ENCODE assay signal across 23 cellular contexts in the genomic region with DNA sequence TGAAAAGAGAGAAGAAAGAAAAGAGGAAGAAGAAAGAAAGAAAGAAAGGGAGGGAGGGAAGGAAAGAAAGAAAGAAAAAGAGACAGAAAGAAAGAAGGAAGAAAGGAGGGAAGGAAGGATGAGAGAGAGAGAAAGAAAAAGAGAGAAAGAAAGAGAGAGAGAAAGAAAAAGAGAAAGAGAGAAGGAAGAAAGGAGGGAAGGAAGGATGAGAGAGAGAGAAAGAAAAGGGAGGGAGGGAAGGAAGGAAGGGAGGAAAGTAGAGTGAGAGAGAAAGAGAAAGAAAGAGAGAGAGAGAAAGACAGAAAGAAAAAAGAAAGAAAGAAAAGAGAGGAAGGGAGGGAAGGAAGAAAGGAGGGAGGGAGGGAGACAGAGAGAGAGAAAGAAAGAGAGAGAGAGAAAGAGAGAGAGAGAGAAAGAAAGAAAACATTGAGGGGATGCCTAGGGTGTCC. TPM values are rescaled to one million over a fixed set of nuclear protein-coding genes. Genes with fewer than 3 reads are reported as not detected.
DNase-seq lines count a peak whose midpoint lies in the region; ATAC-seq, FAIRE-seq and TF ChIP-seq lines count a peak whose summit lies in the region.
"Had no signal": no experiment of that assay in that cellular context is flagged by ENCODE, and none has a peak within 500 bp of the region (broad histone marks: within the 10 kb centered on the region; RNA-seq: fewer than 3 reads in every experiment).

No MANE protein-coding gene starts in this region.

- H3K9me3 ChIP-seq in Loucy (ENCODE audit: insufficient read depth, low read depth, low read length) (no peaks in the 10 kb centered on the region), K562 (replicated peaks; ENCODE audit: control insufficient read depth, insufficient read depth, low read depth, low read length) (no peaks in the 10 kb centered on the region)
- H3K9me3 ChIP-seq: right atrium auricular region, upper lobe of right lung had no signal

- H3K9me2 ChIP-seq in Loucy (replicated peaks; ENCODE audit: low read depth, low read length), result no peaks in the 10 kb centered on the region

- DNase-seq in activated naive CD4-positive, alpha-beta T cell treated with anti-CD3 and anti-CD28 coated beads, Interleukin-2, amount 50 U/mL, for 16 hours, result no peak
- DNase-seq in K562 (ENCODE audit: extremely low read depth in 1 of 4, low spot score in 3 of 4) (no peak), putamen (ENCODE audit: low spot score) (no peak), NCI-H2196 (lab: John Stamatoyannopoulos, UW; ENCODE audit: unreplicated experiment) (no peak), sciatic nerve (ENCODE audit: low spot score) (no peak)
- no peak for DNase-seq in stimulated activated effector memory CD8-positive, alpha-beta T cell treated with anti-CD3 and anti-CD28 coated beads, Interleukin-12 subunit alpha, Interleukin-12 subunit beta, amount 100 ng/mL, for 72 hours (ENCODE audit: low spot score in 2 of 2)
- DNase-seq: activated effector memory CD4-positive, alpha-beta T cell treated with Interleukin-2 at 50 U/mL for 16 hours; cortex of kidney; mesendoderm; NCI-H1694; NCI-H2171; NCI-H69; stimulated activated CD4-positive, alpha-beta T cell treated with anti-CD3 and anti-CD28 coated beads, Interleukin-12 subunit alpha, Interleukin-12 subunit beta, amount 100 ng/mL, for 4 hours; stimulated activated CD4-positive, alpha-beta T cell treated with anti-CD3 and anti-CD28 coated beads, Interleukin-4, amount 100 ng/mL, for 4 hours had no signal

- CTCF ChIA-PET in K562 (lab: Yijun Ruan, JAX; ENCODE audit: low intra/inter-chr PET ratio), result no interaction called here

- no peaks in the 10 kb centered on the region for H3K9me1 ChIP-seq in K562 (ENCODE audit: control insufficient read depth, insufficient read depth, low read length)

- no TSS peak for BruUV-seq in K562 (replicated peaks; lab: Mats Ljungman, UMichigan)

- peak overlapping the region; percentile 88 for H3K27ac Mint-ChIP-seq in activated naive CD4-positive, alpha-beta T cell treated with anti-CD3 and anti-CD28 coated beads, Interleukin-2, amount 50 U/mL, for 24 hours
- H3K27ac Mint-ChIP-seq in stimulated activated effector memory CD8-positive, alpha-beta T cell treated with anti-CD3 and anti-CD28 coated beads, Interleukin-12 subunit alpha, Interleukin-12 subunit beta, amount 100 ng/mL, for 72 hours, result peak overlapping the region; percentile 91

- 0 out of 2 replicates have a peak, but pooled peaks cover 2% of the 10 kb centered on the region for H3F3A ChIP-seq in Loucy (ENCODE audit: low read depth)

- H4K20me1 ChIP-seq in Loucy (ENCODE audit: insufficient read depth, low read length, poor library complexity, severe bottlenecking) (no peaks in the 10 kb centered on the region), K562 (replicated peaks; ENCODE audit: control insufficient read depth, insufficient read depth, low read length) (no peaks in the 10 kb centered on the region)

- no peak for TF ChIP-seq RAD21 in K562 (CRISPR knock-in tag; conservative IDR thresholded peaks at IDR 0.05 in 1 of 2, IDR thresholded peaks at IDR 0.05 in 1 of 2)

- H3K36me3 ChIP-seq in Loucy (ENCODE audit: insufficient read depth, low read length), result no peaks in the 10 kb centered on the region
- no peaks in the 10 kb centered on the region for H3K36me3 ChIP-seq in K562 (ENCODE audit: control insufficient read depth, insufficient read depth, low read length)
- H3K36me3 ChIP-seq: right atrium auricular region, upper lobe of right lung had no signal

- H3K4me3 ChIP-seq in Loucy (ENCODE audit: low read length, poor library complexity, severe bottlenecking) (no peak overlapping the region), K562 (no peak overlapping the region)
- H3K4me3 ChIP-seq: right atrium auricular region, upper lobe of right lung had no signal

- no peaks in the 10 kb centered on the region for H3K36me3 Mint-ChIP-seq in activated naive CD4-positive, alpha-beta T cell treated with anti-CD3 and anti-CD28 coated beads, Interleukin-2, amount 50 U/mL, for 24 hours
- H3K36me3 Mint-ChIP-seq in stimulated activated effector memory CD8-positive, alpha-beta T cell treated with anti-CD3 and anti-CD28 coated beads, Interleukin-12 subunit alpha, Interleukin-12 subunit beta, amount 100 ng/mL, for 72 hours, result no peaks in the 10 kb centered on the region

- no peaks in the 10 kb centered on the region for H3K79me2 ChIP-seq in Loucy (ENCODE audit: insufficient read depth, low read length)
- H3K79me2 ChIP-seq in K562 (ENCODE audit: control insufficient read depth, insufficient read depth, low read length), result no peaks in the 10 kb centered on the region

- no peak for ATAC-seq in K562
- ATAC-seq in stimulated activated effector memory CD8-positive, alpha-beta T cell treated with anti-CD3 and anti-CD28 coated beads, Interleukin-12 subunit alpha, Interleukin-12 subunit beta, amount 100 ng/mL, for 72 hours, result no peak
- ATAC-seq in sciatic nerve, result no peak
- ATAC-seq: upper lobe of right lung had no signal

- H3K9me3 Mint-ChIP-seq in activated naive CD4-positive, alpha-beta T cell treated with anti-CD3 and anti-CD28 coated beads, Interleukin-2, amount 50 U/mL, for 24 hours, result no peaks in the 10 kb centered on the region
- no peaks in the 10 kb centered on the region for H3K9me3 Mint-ChIP-seq in stimulated activated effector memory CD8-positive, alpha-beta T cell treated with anti-CD3 and anti-CD28 coated beads, Interleukin-12 subunit alpha, Interleukin-12 subunit beta, amount 100 ng/mL, for 72 hours

- H3K27me3 ChIP-seq in Loucy (ENCODE audit: insufficient read depth, low read length, poor library complexity, severe bottlenecking) (no peaks in the 10 kb centered on the region), K562 (ENCODE audit: control insufficient read depth in 2 of 2, insufficient read depth in 2 of 2, low read length in 2 of 2) (no peaks in the 10 kb centered on the region)

- H3K27me3 Mint-ChIP-seq in activated naive CD4-positive, alpha-beta T cell treated with anti-CD3 and anti-CD28 coated beads, Interleukin-2, amount 50 U/mL, for 24 hours, result no peaks in the 10 kb centered on the region

- intact Hi-C loops in K562 (cut with micrococcal nuclease), result no loop called here
- intact Hi-C loops in sciatic nerve (cut with DNase I), result no loop called here

- H2AFZ ChIP-seq in Loucy (ENCODE audit: low read length), result no peak overlapping the region
- no peak overlapping the region for H2AFZ ChIP-seq in K562 (ENCODE audit: low read depth, low read length)

- FAIRE-seq in K562 (lab: Jason Lieb, UNC), result no peak
- FAIRE-seq: D721Med, H1 had no signal

- no peak overlapping the region for H3K4me3 Mint-ChIP-seq in activated naive CD4-positive, alpha-beta T cell treated with anti-CD3 and anti-CD28 coated beads, Interleukin-2, amount 50 U/mL, for 24 hours
- peak overlapping the region; percentile 12 for H3K4me3 Mint-ChIP-seq in stimulated activated effector memory CD8-positive, alpha-beta T cell treated with anti-CD3 and anti-CD28 coated beads, Interleukin-12 subunit alpha, Interleukin-12 subunit beta, amount 100 ng/mL, for 72 hours

- no peak for TF ChIP-seq CTCF in Loucy (conservative IDR thresholded peaks at IDR 0.05; ENCODE audit: low read length)
- TF ChIP-seq CTCF in K562 (IDR thresholded peaks at IDR 0.05 in 2 of 3, conservative IDR thresholded peaks at IDR 0.05 in 1 of 3; ENCODE audit: insufficient read depth in 2 of 3, low read depth in 1 of 3, low read length in 3 of 3), result no peak

- peak overlapping the region; percentile 57 for H3K4me2 ChIP-seq in Loucy (ENCODE audit: low read depth, low read length, poor library complexity, severe bottlenecking)
- no peak overlapping the region for H3K4me2 ChIP-seq in K562 (ENCODE audit: insufficient read depth, low read length)

- H3K9ac ChIP-seq in Loucy (ENCODE audit: low read depth, low read length, poor library complexity, severe bottlenecking) (peak overlapping the region; percentile 37), K562 (ENCODE audit: insufficient read depth in 1 of 2, low read depth in 2 of 2, low read length in 2 of 2) (no peak overlapping the region)

- POLR2A ChIA-PET in K562 (lab: Yijun Ruan, JAX), result interaction anchor here (0.6 kb wide), 1 partner anchor 54 kb away, joined by 4 read pairs; no protein-coding TSS in a partner anchor

- H3K27ac ChIP-seq in K562 (ENCODE audit: extremely low read depth, low read depth, low read length), result no peak overlapping the region
- H3K27ac ChIP-seq: C4-2B, right atrium auricular region, upper lobe of right lung had no signal

- no peak for TF ChIP-seq EP300 in K562 (IDR thresholded peaks at IDR 0.05; ENCODE audit: low read length)

- in situ Hi-C loops in K562 (cut with MboI), result no loop called here

- H3K4me1 Mint-ChIP-seq in activated naive CD4-positive, alpha-beta T cell treated with anti-CD3 and anti-CD28 coated beads, Interleukin-2, amount 50 U/mL, for 24 hours, result peaks cover 32% of the 10 kb centered on the region
- peaks cover 31% of the 10 kb centered on the region for H3K4me1 Mint-ChIP-seq in stimulated activated effector memory CD8-positive, alpha-beta T cell treated with anti-CD3 and anti-CD28 coated beads, Interleukin-12 subunit alpha, Interleukin-12 subunit beta, amount 100 ng/mL, for 72 hours

- H3K4me1 ChIP-seq in Loucy (ENCODE audit: insufficient read depth, low read length, poor library complexity, severe bottlenecking) (peaks cover 57% of the 10 kb centered on the region), K562 (replicated peaks in 1 of 2; ENCODE audit: control insufficient read depth in 2 of 2, insufficient read depth in 2 of 2, low read length in 2 of 2) (peaks cover 4 to 15% of the 10 kb centered on the region in 2 experiments; a peak in 4 of 5 replicates)
- H3K4me1 ChIP-seq: right atrium auricular region, upper lobe of right lung had no signal

- no peak for TF ChIP-seq POLR2A in K562 (conservative IDR thresholded peaks at IDR 0.05)

RNA-seq across cellular contexts. Expression of a gene that starts 11.5 kb away (rescaled TPM):
- 47.8 and 143 TPM in 2 replicates for total RNA-seq in K562 (2011; cell fraction: chromatin; rRNA removed; ENCODE audit: low replicate concordance)
- 99.9 and 118 TPM in 2 replicates for total RNA-seq in K562 (2011; cell fraction: nucleolus; rRNA removed)
- 74.1 and 109 TPM in 2 replicates for total RNA-seq in K562 (2011; cell fraction: nucleoplasm; rRNA removed)
- total RNA-seq in K562 (2014; rRNA removed) (40.4 and 59.3 TPM in 2 replicates), K562 (2014; rRNA removed; fragmentation: Illumina TruSeq; extraction: Trizol) (18.6 and 22.7 TPM in 2 replicates), K562 (2015; rRNA removed; fragmentation: Illumina TruSeq; extraction: Trizol) (45.1 and 50.1 TPM in 2 replicates), K562 (2021) (82.8 and 95.3 TPM in 2 replicates), sciatic nerve (18.9 TPM)
- polyA plus RNA-seq in K562 (2011; rRNA removed) (43.3 and 102 TPM in 2 replicates), K562 (2014; fragmentation: Illumina TruSeq; extraction: Trizol) (103 and 132 TPM in 2 replicates), K562 (2014; fragmentation: Nextera tagmentation; extraction: Ambion mirVana) (10 to 100 TPM; 25.4 to 26.8 TPM), K562 (2014; rRNA removed) (49.1 and 51.0 TPM in 2 replicates)
- 74.7 and 120 TPM in 2 replicates for polyA plus RNA-seq in K562 (2011; cell fraction: cytosol; rRNA removed)
- 95.0 and 171 TPM in 2 replicates for polyA plus RNA-seq in K562 (2011; cell fraction: nucleus; rRNA removed)
- 151 and 373 TPM in 2 replicates for polyA plus RNA-seq in K562 (2012)
- polyA minus RNA-seq in K562 (2011; rRNA and poly(A)+ RNA removed), result 25.1 and 30.5 TPM in 2 replicates
- 62.2 and 68.9 TPM in 2 replicates for polyA minus RNA-seq in K562 (2011; cell fraction: cytosol; rRNA and poly(A)+ RNA removed)
- 69.4 and 73.9 TPM in 2 replicates for polyA minus RNA-seq in K562 (2011; cell fraction: nucleus; rRNA and poly(A)+ RNA removed)

RNA-seq across cellular contexts. Expression of a gene that starts 26.7 kb away (rescaled TPM):
- 1.6 and 4.0 TPM in 2 replicates for total RNA-seq in K562 (2011; cell fraction: chromatin; rRNA removed; ENCODE audit: low replicate concordance)
- 0.39 and 1.7 TPM in 2 replicates for total RNA-seq in K562 (2011; cell fraction: nucleolus; rRNA removed)
- total RNA-seq in K562 (2011; cell fraction: nucleoplasm; rRNA removed), result 1.1 and 1.5 TPM in 2 replicates
- total RNA-seq in K562 (2014; rRNA removed), result 0.33 and 0.68 TPM in 2 replicates
- total RNA-seq in K562 (2014; rRNA removed; fragmentation: Illumina TruSeq; extraction: Trizol), result 0.10 and 0.18 TPM in 2 replicates
- total RNA-seq in K562 (2015; rRNA removed; fragmentation: Illumina TruSeq; extraction: Trizol), result 0.54 and 0.60 TPM in 2 replicates
- total RNA-seq in K562 (2021), result 0.58 and 0.75 TPM in 2 replicates
- polyA plus RNA-seq in K562 (2011; rRNA removed), result 2.0 and 2.5 TPM in 2 replicates
- polyA plus RNA-seq in K562 (2011; cell fraction: cytosol; rRNA removed), result 1.4 and 2.9 TPM in 2 replicates
- 6.2 and 14.7 TPM in 2 replicates for polyA plus RNA-seq in K562 (2011; cell fraction: nucleus; rRNA removed)
- polyA plus RNA-seq in K562 (2012), result 1.3 and 1.6 TPM in 2 replicates
- polyA plus RNA-seq in K562 (2014; fragmentation: Illumina TruSeq; extraction: Trizol), result 0.28 and 0.33 TPM in 2 replicates
- polyA plus RNA-seq in K562 (2014; fragmentation: Nextera tagmentation; extraction: Ambion mirVana), result under 1 TPM in 1 of 2 experiments, not detected in 1; 0.03 TPM
- 0.73 and 1.1 TPM in 2 replicates for polyA plus RNA-seq in K562 (2014; rRNA removed)
- 1.7 and 1.8 TPM in 2 replicates for polyA minus RNA-seq in K562 (2011; rRNA and poly(A)+ RNA removed)
- polyA minus RNA-seq in K562 (2011; cell fraction: cytosol; rRNA and poly(A)+ RNA removed), result 1.6 TPM in 1 of 2 replicates, not detected in the other
- 1.6 and 2.6 TPM in 2 replicates for polyA minus RNA-seq in K562 (2011; cell fraction: nucleus; rRNA and poly(A)+ RNA removed)
- 40.0 TPM for total RNA-seq in sciatic nerve
- total RNA-seq: H1 had no signal

RNA-seq across cellular contexts. Expression of a gene that starts 43.3 kb away (rescaled TPM):
- 0.07 TPM in 1 of 2 replicates, not detected in the other for total RNA-seq in K562 (2011; cell fraction: chromatin; rRNA removed; ENCODE audit: low replicate concordance)
- not detected in 2 replicates for total RNA-seq in K562 (2011; cell fraction: nucleolus; rRNA removed)
- total RNA-seq in K562 (2011; cell fraction: nucleoplasm; rRNA removed), result 0.07 TPM in 1 of 2 replicates, not detected in the other
- not detected in 2 replicates for total RNA-seq in K562 (2014; rRNA removed)
- not detected in 2 replicates for total RNA-seq in K562 (2014; rRNA removed; fragmentation: Illumina TruSeq; extraction: Trizol)
- total RNA-seq in K562 (2015; rRNA removed; fragmentation: Illumina TruSeq; extraction: Trizol), result not detected in 2 replicates
- not detected in 2 replicates for total RNA-seq in K562 (2021)
- polyA plus RNA-seq in K562 (2011; rRNA removed), result 0.03 TPM in 1 of 2 replicates, not detected in the other
- 0.01 and 0.03 TPM in 2 replicates for polyA plus RNA-seq in K562 (2011; cell fraction: cytosol; rRNA removed)
- 0.09 TPM in 1 of 2 replicates, not detected in the other for polyA plus RNA-seq in K562 (2011; cell fraction: nucleus; rRNA removed)
- polyA plus RNA-seq in K562 (2012), result 0.01 TPM in 1 of 2 replicates, not detected in the other
- polyA plus RNA-seq in K562 (2014; fragmentation: Illumina TruSeq; extraction: Trizol), result not detected in 2 replicates
- not detected for polyA plus RNA-seq in K562 (2014; fragmentation: Nextera tagmentation; extraction: Ambion mirVana)
- not detected in 2 replicates for polyA plus RNA-seq in K562 (2014; rRNA removed)
- polyA minus RNA-seq in K562 (2011; rRNA and poly(A)+ RNA removed), result not detected in 2 replicates
- polyA minus RNA-seq in K562 (2011; cell fraction: cytosol; rRNA and poly(A)+ RNA removed), result not detected in 2 replicates
- polyA minus RNA-seq in K562 (2011; cell fraction: nucleus; rRNA and poly(A)+ RNA removed), result not detected in 2 replicates
- total RNA-seq in sciatic nerve, result not detected
- total RNA-seq: osteoblast, right atrium auricular region, subcutaneous adipose tissue, upper lobe of right lung had no signal
